ENCODE assay signal across 8 cellular contexts in the genomic region with DNA sequence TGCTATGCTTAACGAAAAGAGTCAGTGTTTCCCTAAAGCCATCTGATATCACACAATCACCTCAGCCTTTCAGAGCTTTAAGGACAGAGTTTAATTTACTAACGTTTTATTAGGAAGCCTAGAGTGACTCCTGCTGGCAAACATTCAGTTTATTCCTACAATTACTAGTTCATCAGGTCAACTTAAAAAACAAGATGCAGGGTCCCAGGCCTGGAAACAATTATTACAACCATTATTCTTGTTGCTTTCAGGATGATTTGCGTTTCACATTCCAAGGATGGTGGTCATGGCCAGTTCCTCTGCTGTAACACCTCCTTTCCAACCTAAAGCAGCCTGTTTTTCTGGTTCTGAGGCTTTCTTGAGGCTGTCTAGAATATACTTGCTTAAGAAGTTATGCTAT. TPM values are rescaled to one million over a fixed set of nuclear protein-coding genes. Genes with fewer than 3 reads are reported as not detected.
DNase-seq lines count a peak whose midpoint lies in the region; ATAC-seq and TF ChIP-seq lines count a peak whose summit lies in the region.

No MANE protein-coding gene starts in this region.

- H3K4me3 ChIP-seq in body of pancreas (no peak overlapping the region), right lobe of liver (no peak overlapping the region)

- WGBS in body of pancreas, 2 donors, result 26 to 42% methylated on average over 3 of the region's 3 CpGs
- 30% methylated on average over 3 of the region's 3 CpGs for WGBS in right lobe of liver (ENCODE audit: insufficient coverage, low coverage, low lambda C conversion rate, missing lambda C conversion rate)

- TF ChIP-seq CTCF in body of pancreas (IDR thresholded peaks at IDR 0.05) (peak in 5 of 7 experiments; percentile 16 to 57 (median 54)), right lobe of liver (IDR thresholded peaks at IDR 0.05) (peak; percentile 30 to 50 (median 38))

- H3K27me3 ChIP-seq in body of pancreas, result no peaks in the 10 kb centered on the region
- no peaks in the 10 kb centered on the region for H3K27me3 ChIP-seq in right lobe of liver

- TF ChIP-seq POLR2A in body of pancreas (IDR thresholded peaks at IDR 0.05), result no peak
- no peak for TF ChIP-seq POLR2A in right lobe of liver (IDR thresholded peaks at IDR 0.05)

- no peaks in the 10 kb centered on the region for H3K9me3 ChIP-seq in body of pancreas
- H3K9me3 ChIP-seq in right lobe of liver, result no peaks in the 10 kb centered on the region

- no peak for ATAC-seq in body of pancreas
- ATAC-seq in right lobe of liver, result peak in 1 of 4 donors; percentile 10
- no peak for ATAC-seq in HG02610 (IDR thresholded peaks at IDR 0.05; ENCODE audit: unreplicated experiment)
- ATAC-seq in GM21447 (IDR thresholded peaks at IDR 0.05; ENCODE audit: unreplicated experiment), result no peak
- ATAC-seq in HG03025 (IDR thresholded peaks at IDR 0.05; ENCODE audit: low FRiP score, unreplicated experiment), result no peak

- H3K4me1 ChIP-seq in body of pancreas (peaks cover 31% of the 10 kb centered on the region), right lobe of liver (peaks cover 0 to 22% (median 13%) of the 10 kb centered on the region in 4 donors)

- H3K36me3 ChIP-seq in body of pancreas (replicated peaks in 1 of 2; ENCODE audit: insufficient read depth in 1 of 2, low read depth in 2 of 2), result peaks cover 0 to 2% of the 10 kb centered on the region in 2 donors
- no peaks in the 10 kb centered on the region for H3K36me3 ChIP-seq in right lobe of liver

- peak overlapping the region in 1 of 4 donors; percentile 85 for H3K27ac ChIP-seq in body of pancreas
- H3K27ac ChIP-seq in right lobe of liver, result no peak overlapping the region

- intact Hi-C loops in body of pancreas (cut with DNase I), result loop anchor here (10.0 kb wide), 1 partner anchor 49 kb away; a partner anchor contains a TSS
- intact Hi-C loops in right lobe of liver (cut with DNase I), result loop anchor here in 1 of 2 donors (10.0 kb wide), 1 partner anchor 201 kb away; no protein-coding TSS in a partner anchor

- DNase-seq in NCI-H1417 (lab: John Stamatoyannopoulos, UW) (peak in 2 of 3 experiments; percentile 9 to 65), NCI-H1417 treated with DMSO at 0.1 percent for 48 hours (lab: John Stamatoyannopoulos, UW) (no peak), NCI-H1436 (lab: John Stamatoyannopoulos, UW) (peak; percentile 35), body of pancreas (peak in 1 of 4 donors; percentile 32), right lobe of liver (no peak)

RNA-seq across cellular contexts. Expression of a gene that starts 1.5 kb away (rescaled TPM):
- 10 to 100 TPM; 17.1 to 21.1 TPM for total RNA-seq in body of pancreas
- total RNA-seq in right lobe of liver, result 10 to 100 TPM in 1 of 6 experiments, 1 to 10 TPM in 5; 4.4 to 10.8 (median 4.8) TPM

RNA-seq across cellular contexts. Expression of a gene that starts 46.0 kb away (rescaled TPM):
- total RNA-seq in body of pancreas, result 10 to 100 TPM in 1 of 2 donors, 1 to 10 TPM in 1; 2.6 to 14.3 TPM
- 1 to 10 TPM; 5.3 to 7.9 (median 7.4) TPM for total RNA-seq in right lobe of liver

RNA-seq across cellular contexts. Expression of a gene that starts 55.9 kb away (rescaled TPM):
- 1 to 10 TPM; 4.3 to 7.3 TPM for total RNA-seq in body of pancreas
- 1 to 10 TPM; 7.1 to 8.1 (median 7.7) TPM for total RNA-seq in right lobe of liver

Comparison
In these comparisons a context has a peak if more than half of its experiments do, and no peak if none do; other contexts are left out.
1. DNase-seq: peak in NCI-H1417 (2 of 3) and NCI-H1436 (single experiment); none in NCI-H1417 treated with DMSO at 0.1 percent for 48 hours (single experiment) and right lobe of liver (0 of 3).